ENCODE assay signal across 27 cellular contexts in genomic region chr2:66370824-66371223, GRCh38.
"Had no signal": no experiment of that assay in that cellular context is flagged by ENCODE, and none has a peak within 500 bp of the region (broad histone marks: within the 10 kb centered on the region; RNA-seq: fewer than 3 reads in every experiment).

No MANE protein-coding gene starts in this region.

- H3K4me3 ChIP-seq: esophagus muscularis mucosa, gastroesophageal sphincter, left ventricle myocardium inferior, lower lobe of right lung, neural progenitor cell, ovary, right atrium auricular region, smooth muscle cell, suprapubic skin, thyroid gland had no signal

- H3K27me3 ChIP-seq: esophagus muscularis mucosa, neural progenitor cell, ovary, right atrium auricular region, suprapubic skin, thyroid gland had no signal

- H3K36me3 Mint-ChIP-seq: immature natural killer cell; memory B cell; natural killer cell treated with Interleukin-12 subunit alpha and Interleukin-12 subunit beta and Interleukin-15 and Interleukin-18, amount 100 ng/mL, for 72 hours; neural progenitor cell had no signal

- H3K9me3 ChIP-seq: esophagus muscularis mucosa, gastroesophageal sphincter, left ventricle myocardium inferior, lower lobe of right lung, ovary, right atrium auricular region, suprapubic skin, thyroid gland had no signal

- H3K9me3 Mint-ChIP-seq: natural killer cell treated with Interleukin-12 subunit alpha and Interleukin-12 subunit beta and Interleukin-15 and Interleukin-18, amount 100 ng/mL, for 72 hours; type B pancreatic cell had no signal

- H3K4me1 Mint-ChIP-seq: immature natural killer cell, memory B cell had no signal

- H3K4me1 ChIP-seq: esophagus muscularis mucosa, gastroesophageal sphincter, left ventricle myocardium inferior, lower lobe of right lung, right atrium auricular region, suprapubic skin, thyroid gland had no signal

- H3K27ac Mint-ChIP-seq: immature natural killer cell; memory B cell; mesothelial cell of epicardium; natural killer cell treated with Interleukin-12 subunit alpha and Interleukin-12 subunit beta and Interleukin-15 and Interleukin-18, amount 100 ng/mL, for 72 hours; neural progenitor cell; type B pancreatic cell had no signal

- H3K27ac ChIP-seq: epithelial cell of prostate, esophagus muscularis mucosa, gastroesophageal sphincter, left ventricle myocardium inferior, lower lobe of right lung, neural progenitor cell, ovary, right atrium auricular region, suprapubic skin, thyroid gland had no signal

- H3K36me3 ChIP-seq: esophagus muscularis mucosa, gastroesophageal sphincter, left ventricle myocardium inferior, lower lobe of right lung, neural progenitor cell, ovary, right atrium auricular region, suprapubic skin, thyroid gland had no signal

- DNase-seq: cortex of kidney; effector memory CD4-positive, alpha-beta T cell; foreskin fibroblast; glutamatergic neuron; immature natural killer cell; kidney; left cardiac atrium; left ventricle myocardium inferior; lower lobe of right lung; nucleus accumbens; ovary; stimulated activated CD4-positive, alpha-beta T cell treated with anti-CD3 and anti-CD28 coated beads, Interleukin-2, amount 100 ng/mL, for 48 hours; stimulated activated naive CD4-positive, alpha-beta T cell treated with Interleukin-2 at 50 U/mL for 16 hours; thyroid gland had no signal

- FAIRE-seq: endometrium, kidney, urothelium cell line had no signal

- ATAC-seq: gastroesophageal sphincter; left cardiac atrium; lower lobe of right lung; natural killer cell treated with Interleukin-12 subunit alpha and Interleukin-12 subunit beta and Interleukin-15 and Interleukin-18, amount 100 ng/mL, for 72 hours had no signal

- H3K27me3 Mint-ChIP-seq: natural killer cell treated with Interleukin-12 subunit alpha and Interleukin-12 subunit beta and Interleukin-15 and Interleukin-18, amount 100 ng/mL, for 72 hours; type B pancreatic cell had no signal

- H3K4me3 Mint-ChIP-seq: immature natural killer cell; memory B cell; mesothelial cell of epicardium; natural killer cell treated with Interleukin-12 subunit alpha and Interleukin-12 subunit beta and Interleukin-15 and Interleukin-18, amount 100 ng/mL, for 72 hours; neural progenitor cell; type B pancreatic cell had no signal
